In the genomic region with DNA sequence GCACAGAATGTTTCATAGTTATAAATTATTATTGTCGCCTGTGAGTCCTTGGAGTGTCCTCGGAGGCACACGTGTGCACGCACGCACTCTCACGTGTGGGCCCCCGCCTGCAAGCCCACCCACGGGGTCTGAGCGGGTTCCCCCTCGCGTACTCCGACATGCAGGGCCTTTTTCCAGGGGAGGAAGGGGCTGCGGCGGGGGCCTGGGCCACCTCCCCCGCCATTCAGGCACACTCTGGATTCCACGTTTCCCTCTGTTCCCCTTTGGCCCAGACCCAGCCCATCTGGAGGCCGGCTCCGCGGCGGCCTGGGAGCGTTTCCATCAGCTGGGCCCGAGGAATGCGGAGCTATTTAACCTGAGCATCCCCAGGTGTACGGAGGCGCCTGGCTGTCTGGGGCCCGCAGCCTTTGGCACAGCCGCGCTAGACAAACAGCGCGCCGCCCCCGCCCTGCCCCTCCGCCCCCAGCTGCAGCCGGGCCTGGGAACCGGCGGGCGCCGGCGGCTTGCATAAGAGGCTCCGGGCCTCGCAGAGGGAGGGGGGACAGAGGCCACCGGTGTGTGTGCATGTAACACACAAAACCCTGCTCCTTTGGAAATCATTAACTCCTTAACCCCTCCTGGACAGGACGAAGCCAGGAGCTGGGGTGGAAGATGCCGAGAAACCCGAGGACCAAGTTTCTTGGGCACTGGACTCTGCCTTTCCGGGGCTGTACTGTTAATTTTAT, we compare ENCODE assay signal across 1 cellular context.
TF ChIP-seq lines count a peak whose summit lies in the region.

No MANE protein-coding gene starts in this region.

TF ChIP-seq in HEK293, 187 proteins besides CTCF, POLR2A, EP300 and RAD21 (continued from another document and continues in another):
- TF ChIP-seq PRDM2 (tag by site-specific recombination; IDR thresholded peaks at IDR 0.05; ENCODE audit: borderline replicate concordance) (no peak), BCL11A (tag by site-specific recombination; IDR thresholded peaks at IDR 0.05; ENCODE audit: low read depth) (no peak), ZSCAN30 (tag by site-specific recombination; IDR thresholded peaks at IDR 0.05) (peak; percentile 20; the same call in 1 of the 2 replicates), ZNF433 (tag by site-specific recombination; IDR thresholded peaks at IDR 0.05; ENCODE audit: low read depth) (no peak), ZNF311 (tag by site-specific recombination; IDR thresholded peaks at IDR 0.05; ENCODE audit: borderline replicate concordance) (no peak), ZNF837 (tag by site-specific recombination; IDR thresholded peaks at IDR 0.05) (no peak), EGR2 (tag by site-specific recombination; IDR thresholded peaks at IDR 0.05; ENCODE audit: low read depth) (peak; percentile 86), SP2 (tag by site-specific recombination; IDR thresholded peaks at IDR 0.05) (peak; percentile 23), MZF1 (tag by site-specific recombination; IDR thresholded peaks at IDR 0.05; ENCODE audit: borderline replicate concordance) (no peak), KLF7 (tag by site-specific recombination; IDR thresholded peaks at IDR 0.05; ENCODE audit: borderline replicate concordance) (no peak), ZNF660 (tag by site-specific recombination; IDR thresholded peaks at IDR 0.05) (no peak), KLF17 (tag by site-specific recombination; IDR thresholded peaks at IDR 0.05) (0 out of 2 replicates have a peak, but pooled peaks have one; percentile 28), ZNF510 (tag by site-specific recombination; IDR thresholded peaks at IDR 0.05; ENCODE audit: insufficient replicate concordance) (no peak), ZNF76 (tag by site-specific recombination; IDR thresholded peaks at IDR 0.05; ENCODE audit: borderline replicate concordance, low read depth) (no peak), ZNF555 (tag by site-specific recombination; conservative IDR thresholded peaks at IDR 0.05) (no peak), ZNF560 (tag by site-specific recombination; IDR thresholded peaks at IDR 0.05; ENCODE audit: borderline replicate concordance) (no peak), ZNF488 (tag by site-specific recombination; IDR thresholded peaks at IDR 0.05) (no peak), PBX3 (CRISPR knock-in tag; IDR thresholded peaks at IDR 0.05) (no peak), ZNF398 (tag by site-specific recombination; IDR thresholded peaks at IDR 0.05) (peak; percentile 42; the same call in 1 of the 2 replicates), HOXC10 (CRISPR knock-in tag; IDR thresholded peaks at IDR 0.05) (no peak), SETDB1 (IDR thresholded peaks at IDR 0.05; ENCODE audit: insufficient read length, low read length) (no peak), ZEB2 (tag by site-specific recombination; IDR thresholded peaks at IDR 0.05) (peak; percentile 32; the same call in 1 of the 2 replicates), MYNN (tag by site-specific recombination; IDR thresholded peaks at IDR 0.05; ENCODE audit: borderline replicate concordance) (no peak), ZBTB49 (tag by site-specific recombination; IDR thresholded peaks at IDR 0.05; ENCODE audit: low read depth) (no peak), FEZF1 (tag by site-specific recombination; IDR thresholded peaks at IDR 0.05) (no peak), ZNF112 (tag by site-specific recombination; IDR thresholded peaks at IDR 0.05) (no peak), ZXDB (tag by site-specific recombination; IDR thresholded peaks at IDR 0.05) (0 out of 2 replicates have a peak, but pooled peaks have one; percentile 25), ZNF645 (tag by site-specific recombination; IDR thresholded peaks at IDR 0.05) (no peak)
- TF ChIP-seq, protein P1, sequence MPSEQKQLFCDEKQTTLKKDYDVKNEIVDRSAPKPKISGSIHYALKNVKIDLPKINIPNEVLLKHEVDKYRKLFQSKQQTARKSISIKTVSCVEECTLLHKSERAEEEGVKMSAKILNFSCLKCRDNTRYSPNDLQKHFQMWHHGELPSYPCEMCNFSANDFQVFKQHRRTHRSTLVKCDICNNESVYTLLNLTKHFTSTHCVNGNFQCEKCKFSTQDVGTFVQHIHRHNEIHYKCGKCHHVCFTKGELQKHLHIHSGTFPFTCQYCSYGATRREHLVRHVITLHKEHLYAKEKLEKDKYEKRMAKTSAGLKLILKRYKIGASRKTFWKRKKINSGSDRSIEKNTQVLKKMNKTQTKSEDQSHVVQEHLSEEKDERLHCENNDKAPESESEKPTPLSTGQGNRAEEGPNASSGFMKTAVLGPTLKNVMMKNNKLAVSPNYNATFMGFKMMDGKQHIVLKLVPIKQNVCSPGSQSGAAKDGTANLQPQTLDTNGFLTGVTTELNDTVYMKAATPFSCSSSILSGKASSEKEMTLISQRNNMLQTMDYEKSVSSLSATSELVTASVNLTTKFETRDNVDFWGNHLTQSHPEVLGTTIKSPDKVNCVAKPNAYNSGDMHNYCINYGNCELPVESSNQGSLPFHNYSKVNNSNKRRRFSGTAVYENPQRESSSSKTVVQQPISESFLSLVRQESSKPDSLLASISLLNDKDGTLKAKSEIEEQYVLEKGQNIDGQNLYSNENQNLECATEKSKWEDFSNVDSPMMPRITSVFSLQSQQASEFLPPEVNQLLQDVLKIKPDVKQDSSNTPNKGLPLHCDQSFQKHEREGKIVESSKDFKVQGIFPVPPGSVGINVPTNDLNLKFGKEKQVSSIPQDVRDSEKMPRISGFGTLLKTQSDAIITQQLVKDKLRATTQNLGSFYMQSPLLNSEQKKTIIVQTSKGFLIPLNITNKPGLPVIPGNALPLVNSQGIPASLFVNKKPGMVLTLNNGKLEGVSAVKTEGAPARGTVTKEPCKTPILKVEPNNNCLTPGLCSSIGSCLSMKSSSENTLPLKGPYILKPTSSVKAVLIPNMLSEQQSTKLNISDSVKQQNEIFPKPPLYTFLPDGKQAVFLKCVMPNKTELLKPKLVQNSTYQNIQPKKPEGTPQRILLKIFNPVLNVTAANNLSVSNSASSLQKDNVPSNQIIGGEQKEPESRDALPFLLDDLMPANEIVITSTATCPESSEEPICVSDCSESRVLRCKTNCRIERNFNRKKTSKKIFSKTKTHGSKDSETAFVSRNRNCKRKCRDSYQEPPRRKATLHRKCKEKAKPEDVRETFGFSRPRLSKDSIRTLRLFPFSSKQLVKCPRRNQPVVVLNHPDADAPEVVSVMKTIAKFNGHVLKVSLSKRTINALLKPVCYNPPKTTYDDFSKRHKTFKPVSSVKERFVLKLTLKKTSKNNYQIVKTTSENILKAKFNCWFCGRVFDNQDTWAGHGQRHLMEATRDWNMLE (tag by site-specific recombination; conservative IDR thresholded peaks at IDR 0.05; ENCODE audit: low read depth), result no peak
- TF ChIP-seq, protein P2, sequence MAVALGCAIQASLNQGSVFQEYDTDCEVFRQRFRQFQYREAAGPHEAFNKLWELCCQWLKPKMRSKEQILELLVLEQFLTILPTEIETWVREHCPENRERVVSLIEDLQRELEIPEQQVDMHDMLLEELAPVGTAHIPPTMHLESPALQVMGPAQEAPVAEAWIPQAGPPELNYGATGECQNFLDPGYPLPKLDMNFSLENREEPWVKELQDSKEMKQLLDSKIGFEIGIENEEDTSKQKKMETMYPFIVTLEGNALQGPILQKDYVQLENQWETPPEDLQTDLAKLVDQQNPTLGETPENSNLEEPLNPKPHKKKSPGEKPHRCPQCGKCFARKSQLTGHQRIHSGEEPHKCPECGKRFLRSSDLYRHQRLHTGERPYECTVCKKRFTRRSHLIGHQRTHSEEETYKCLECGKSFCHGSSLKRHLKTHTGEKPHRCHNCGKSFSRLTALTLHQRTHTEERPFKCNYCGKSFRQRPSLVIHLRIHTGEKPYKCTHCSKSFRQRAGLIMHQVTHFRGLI (tag by site-specific recombination; IDR thresholded peaks at IDR 0.05), result no peak
